In genomic region chr3:102085431-102086226, GRCh38 we compare ENCODE assay signal across 17 cellular contexts.
A peak's percentile ranks its signal among the peaks of the same experiment; 100 is the strongest.
DNase-seq lines count a peak whose midpoint lies in the region; ATAC-seq and TF ChIP-seq lines count a peak whose summit lies in the region.
"Had no signal": no experiment of that assay in that cellular context is flagged by ENCODE, and none has a peak within 500 bp of the region (broad histone marks: within the 10 kb centered on the region; RNA-seq: fewer than 3 reads in every experiment).

No MANE protein-coding gene starts in this region.

- WGBS in smooth muscle cell (ENCODE audit: low lambda C conversion rate): 62% methylated on average over 3 of the region's 3 CpGs

- peaks cover 21% of the 10 kb centered on the region for H3K4me1 ChIP-seq in smooth muscle cell (ENCODE audit: low read depth)

- peak overlapping the region; percentile 39 for H3K27ac ChIP-seq in smooth muscle cell (ENCODE audit: low read depth)
- H3K27ac ChIP-seq: vagina had no signal

- CTCF ChIA-PET in activated CD4-positive, alpha-beta T cell treated with anti-CD3 and anti-CD28 coated beads for 36 hours (lab: Charles Lee): interaction anchor here (0.8 to 2.2 kb wide), 10 partner anchors 26 to 276 kb away, joined by 3 to 6 read pairs (median 3); no protein-coding TSS in a partner anchor

- H3K4me3 ChIP-seq in smooth muscle cell: no peak overlapping the region
- H3K4me3 ChIP-seq: sigmoid colon, vagina had no signal

- H2AFZ ChIP-seq in smooth muscle cell (ENCODE audit: low read depth): peak overlapping the region; percentile 11

- no peaks in the 10 kb centered on the region for H3K79me2 ChIP-seq in smooth muscle cell (ENCODE audit: low read depth)

- TF ChIP-seq CTCF in smooth muscle cell (IDR thresholded peaks at IDR 0.05; ENCODE audit: borderline replicate concordance, insufficient read depth, poor library complexity, severe bottlenecking): no peak

- H3K36me3 Mint-ChIP-seq in activated CD4-positive, alpha-beta T cell treated with anti-CD3 and anti-CD28 coated beads for 36 hours (ENCODE audit: low read depth): no peaks in the 10 kb centered on the region
- H3K36me3 Mint-ChIP-seq in activated naive CD8-positive, alpha-beta T cell treated with anti-CD3 and anti-CD28 coated beads, Interleukin-2, amount 10 ng/mL, durations not matched to agents 7 days and 5 days: peaks cover 5% of the 10 kb centered on the region
- H3K36me3 Mint-ChIP-seq: T-cell had no signal

- no peaks in the 10 kb centered on the region for H4K20me1 ChIP-seq in smooth muscle cell (ENCODE audit: low read depth)

- intact Hi-C loops in activated CD4-positive, alpha-beta T cell treated with anti-CD3 and anti-CD28 coated beads for 36 hours (cut with DNase I, micrococcal nuclease): loop anchor here (1.0 to 2.0 kb wide), 5 partner anchors 33 to 235 kb away; no protein-coding TSS in a partner anchor

- H3K4me2 ChIP-seq in smooth muscle cell: no peak overlapping the region

- DNase-seq in activated CD4-positive, alpha-beta T cell treated with anti-CD3 and anti-CD28 coated beads for 36 hours: peak; percentile 49
- DNase-seq in activated CD4-positive, alpha-beta T cell treated with anti-CD3 and anti-CD28 coated beads for 4 hours: no peak
- no peak for DNase-seq in activated naive CD8-positive, alpha-beta T cell treated with anti-CD3 and anti-CD28 coated beads, Interleukin-2, amount 10 ng/mL, durations not matched to agents 7 days and 5 days
- no peak for DNase-seq in smooth muscle cell (lab: John Stamatoyannopoulos, UW; ENCODE audit: unreplicated experiment)
- DNase-seq in LoVo (ENCODE audit: low spot score): no peak
- no peak for DNase-seq in ureter (ENCODE audit: low spot score)
- DNase-seq in NCI-H345 treated with DMSO at 0.1 percent for 48 hours (lab: John Stamatoyannopoulos, UW; ENCODE audit: unreplicated experiment): no peak
- DNase-seq: activated B cell treated with CpG ODN at 0.5 μM for 24 hours; DMS79 treated with DMSO at 0.1 percent for 48 hours; KBM-7; NCI-H1048; NCI-H2081 treated with DMSO at 0.1 percent for 48 hours; sigmoid colon; stimulated activated CD4-positive, alpha-beta T cell treated with anti-CD3 and anti-CD28 coated beads, Interleukin-4, amount 100 ng/mL, for 24 hours; T-cell had no signal

- no peaks in the 10 kb centered on the region for H3F3A ChIP-seq in smooth muscle cell (ENCODE audit: low read depth)

- peak; percentile 84 for ATAC-seq in activated CD4-positive, alpha-beta T cell treated with anti-CD3 and anti-CD28 coated beads for 36 hours
- ATAC-seq in HG02884 (IDR thresholded peaks at IDR 0.05; ENCODE audit: unreplicated experiment): peak; percentile 61
- no peak for ATAC-seq in activated naive CD8-positive, alpha-beta T cell treated with anti-CD3 and anti-CD28 coated beads, Interleukin-2, amount 10 ng/mL, durations not matched to agents 7 days and 5 days (ENCODE audit: low read depth)
- ATAC-seq: T-cell had no signal

- no peaks in the 10 kb centered on the region for H3K27me3 ChIP-seq in smooth muscle cell (ENCODE audit: low read depth)
- H3K27me3 ChIP-seq: sigmoid colon, vagina had no signal

- H3K4me3 Mint-ChIP-seq in activated CD4-positive, alpha-beta T cell treated with anti-CD3 and anti-CD28 coated beads for 36 hours: no peak overlapping the region
- no peak overlapping the region for H3K4me3 Mint-ChIP-seq in activated naive CD8-positive, alpha-beta T cell treated with anti-CD3 and anti-CD28 coated beads, Interleukin-2, amount 10 ng/mL, durations not matched to agents 7 days and 5 days
- H3K4me3 Mint-ChIP-seq: activated B cell treated with CpG ODN at 0.5 μM for 24 hours, T-cell had no signal

- no peaks in the 10 kb centered on the region for H3K36me3 ChIP-seq in smooth muscle cell (ENCODE audit: low read depth)
- H3K36me3 ChIP-seq: sigmoid colon, vagina had no signal

- peak overlapping the region; percentile 85 for H3K27ac Mint-ChIP-seq in activated CD4-positive, alpha-beta T cell treated with anti-CD3 and anti-CD28 coated beads for 36 hours
- H3K27ac Mint-ChIP-seq in activated naive CD8-positive, alpha-beta T cell treated with anti-CD3 and anti-CD28 coated beads, Interleukin-2, amount 10 ng/mL, durations not matched to agents 7 days and 5 days: peak overlapping the region; percentile 4
- H3K27ac Mint-ChIP-seq: activated B cell treated with CpG ODN at 0.5 μM for 24 hours, T-cell had no signal

- peaks cover 32% of the 10 kb centered on the region for H3K4me1 Mint-ChIP-seq in activated CD4-positive, alpha-beta T cell treated with anti-CD3 and anti-CD28 coated beads for 36 hours
- H3K4me1 Mint-ChIP-seq in activated naive CD8-positive, alpha-beta T cell treated with anti-CD3 and anti-CD28 coated beads, Interleukin-2, amount 10 ng/mL, durations not matched to agents 7 days and 5 days: peaks cover 10% of the 10 kb centered on the region

- peaks cover 8% of the 10 kb centered on the region for H3K27me3 Mint-ChIP-seq in activated CD4-positive, alpha-beta T cell treated with anti-CD3 and anti-CD28 coated beads for 36 hours
- H3K27me3 Mint-ChIP-seq in activated naive CD8-positive, alpha-beta T cell treated with anti-CD3 and anti-CD28 coated beads, Interleukin-2, amount 10 ng/mL, durations not matched to agents 7 days and 5 days: no peaks in the 10 kb centered on the region
- H3K27me3 Mint-ChIP-seq: activated B cell treated with CpG ODN at 0.5 μM for 24 hours, T-cell had no signal

- H3K9me3 Mint-ChIP-seq in activated CD4-positive, alpha-beta T cell treated with anti-CD3 and anti-CD28 coated beads for 36 hours (ENCODE audit: low read depth): no peaks in the 10 kb centered on the region
- peaks cover 8% of the 10 kb centered on the region for H3K9me3 Mint-ChIP-seq in activated naive CD8-positive, alpha-beta T cell treated with anti-CD3 and anti-CD28 coated beads, Interleukin-2, amount 10 ng/mL, durations not matched to agents 7 days and 5 days
- H3K9me3 Mint-ChIP-seq: activated B cell treated with CpG ODN at 0.5 μM for 24 hours, T-cell had no signal

- no peaks in the 10 kb centered on the region for H3K9me3 ChIP-seq in smooth muscle cell (replicated peaks; ENCODE audit: low read depth)
- H3K9me3 ChIP-seq: sigmoid colon, vagina had no signal

- POLR2A ChIA-PET in activated CD4-positive, alpha-beta T cell treated with anti-CD3 and anti-CD28 coated beads for 36 hours (lab: Charles Lee): interaction anchor here (0.6 to 1.0 kb wide), 3 partner anchors 132 to 258 kb away, joined by 3 to 6 read pairs (median 4); partner anchors contain the start of gene NFKBIZ
- POLR2A ChIA-PET in activated naive CD8-positive, alpha-beta T cell treated with anti-CD3 and anti-CD28 coated beads, Interleukin-2, amount 10 ng/mL, durations not matched to agents 7 days and 5 days (lab: Charles Lee): no interaction called here

- H3K9ac ChIP-seq in smooth muscle cell (ENCODE audit: low read depth): no peak overlapping the region
